Comparison of ENCODE assay signal across 13 cellular contexts in genomic region chr19:12482505-12482886, GRCh38. TPM values are rescaled to one million over a fixed set of nuclear protein-coding genes. Genes with fewer than 3 reads are reported as not detected.
A peak's percentile ranks its signal among the peaks of the same experiment; 100 is the strongest.
DNase-seq lines count a peak whose midpoint lies in the region; ATAC-seq and TF ChIP-seq lines count a peak whose summit lies in the region.
"Had no signal": no experiment of that assay in that cellular context is flagged by ENCODE, and none has a peak within 500 bp of the region (broad histone marks: within the 10 kb centered on the region; RNA-seq: fewer than 3 reads in every experiment).

No MANE protein-coding gene starts in this region.

- H3K27ac ChIP-seq in MM.1S (ENCODE audit: low read length) = peak overlapping the region; percentile 98

- H3K79me2 ChIP-seq in MM.1S (ENCODE audit: low read length) = peaks cover 63% of the 10 kb centered on the region

- peak overlapping the region; percentile 79 for H3K9ac ChIP-seq in MM.1S (ENCODE audit: low read length)

- TF ChIP-seq CTCF in MM.1S (IDR thresholded peaks at IDR 0.05; ENCODE audit: low read length) = 0 out of 2 replicates have a peak, but pooled peaks have one; percentile 6

- H3K4me2 ChIP-seq in MM.1S (ENCODE audit: low read depth, low read length) = peak overlapping the region; percentile 84

- H3K27me3 ChIP-seq in MM.1S (replicated peaks; ENCODE audit: insufficient read depth, low read length) = no peaks in the 10 kb centered on the region

- peaks cover 51% of the 10 kb centered on the region for H3F3A ChIP-seq in MM.1S (ENCODE audit: insufficient read depth, low read length)

- no peak overlapping the region for H3K27ac Mint-ChIP-seq in activated naive CD4-positive, alpha-beta T cell treated with anti-CD3 and anti-CD28 coated beads, Interleukin-2, amount 10 ng/mL, durations not matched to agents 7 days and 5 days
- H3K27ac Mint-ChIP-seq in activated naive CD4-positive, alpha-beta T cell treated with anti-CD3 and anti-CD28 coated beads, Interleukin-2, amount 50 U/mL, for 72 hours = peak overlapping the region in 1 of 2 donors; percentile 26
- H3K27ac Mint-ChIP-seq in stimulated activated naive B cell treated with anti-CD40 and anti-IgM and Interleukin-4, amounts not matched to agents 10 μg/mL and 1 μg/mL and 100 μg/mL, for 72 hours = peak overlapping the region; percentile 75
- H3K27ac Mint-ChIP-seq: dendritic cell treated with granulocyte-macrophage colony-stimulating factor and Interleukin-4, amounts not matched to agents 40 ng/mL and 50 ng/mL, for 4 days had no signal

- no peaks in the 10 kb centered on the region for H3K9me2 ChIP-seq in MM.1S (replicated peaks; ENCODE audit: insufficient read depth, low read length)

- H3K27me3 Mint-ChIP-seq in activated naive CD4-positive, alpha-beta T cell treated with anti-CD3 and anti-CD28 coated beads, Interleukin-2, amount 10 ng/mL, durations not matched to agents 7 days and 5 days = peaks cover 4% of the 10 kb centered on the region
- no peaks in the 10 kb centered on the region for H3K27me3 Mint-ChIP-seq in stimulated activated naive B cell treated with anti-CD40 and anti-IgM and Interleukin-4, amounts not matched to agents 10 μg/mL and 1 μg/mL and 100 μg/mL, for 72 hours

- peak overlapping the region; percentile 37 for H3K4me3 Mint-ChIP-seq in activated naive CD4-positive, alpha-beta T cell treated with anti-CD3 and anti-CD28 coated beads, Interleukin-2, amount 10 ng/mL, durations not matched to agents 7 days and 5 days
- H3K4me3 Mint-ChIP-seq in stimulated activated naive B cell treated with anti-CD40 and anti-IgM and Interleukin-4, amounts not matched to agents 10 μg/mL and 1 μg/mL and 100 μg/mL, for 72 hours = peak overlapping the region; percentile 35 to 62
- H3K4me3 Mint-ChIP-seq: dendritic cell treated with granulocyte-macrophage colony-stimulating factor and Interleukin-4, amounts not matched to agents 40 ng/mL and 50 ng/mL, for 4 days had no signal

- H2AFZ ChIP-seq in MM.1S (ENCODE audit: low read length) = no peak overlapping the region

- no peak for ATAC-seq in activated naive CD4-positive, alpha-beta T cell treated with anti-CD3 and anti-CD28 coated beads, Interleukin-2, amount 50 U/mL, for 72 hours
- ATAC-seq in stimulated activated naive B cell treated with anti-CD40 and anti-IgM and Interleukin-4, amounts not matched to agents 10 μg/mL and 1 μg/mL and 100 μg/mL, for 72 hours (replicated peaks) = peak; percentile 29 to 31

- peaks cover 51% of the 10 kb centered on the region for H3K4me1 ChIP-seq in MM.1S (ENCODE audit: low read length)

- CTCF ChIA-PET in activated naive CD4-positive, alpha-beta T cell treated with anti-CD3 and anti-CD28 coated beads, Interleukin-2, amount 10 ng/mL, durations not matched to agents 7 days and 5 days (lab: Charles Lee) = interaction anchor here (0.7 kb wide), 1 partner anchor 1381 kb away, joined by 4 read pairs; no protein-coding TSS in a partner anchor

- no peak for DNase-seq in activated naive CD4-positive, alpha-beta T cell treated with anti-CD3 and anti-CD28 coated beads, Interleukin-2, amount 10 ng/mL, durations not matched to agents 7 days and 5 days
- DNase-seq in activated naive CD4-positive, alpha-beta T cell treated with anti-CD3 and anti-CD28 coated beads, Interleukin-2, amount 50 U/mL, for 72 hours (ENCODE audit: low spot score in 2 of 2) = no peak
- peak; percentile 92 for DNase-seq in MM.1S
- peak; percentile 4 for DNase-seq in dermis blood vessel endothelial cell
- DNase-seq in stimulated activated naive B cell treated with anti-CD40 and anti-IgM and Interleukin-4, amounts not matched to agents 10 μg/mL and 1 μg/mL and 100 μg/mL, for 72 hours = no peak
- DNase-seq in GOT3 (lab: John Stamatoyannopoulos, UW) = no peak
- DNase-seq in HCEC 1CT = no peak
- DNase-seq in stimulated activated CD8-positive, alpha-beta memory T cell treated with anti-CD3 and anti-CD28 coated beads, Interleukin-4, amount 100 ng/mL, for 48 hours = no peak
- DNase-seq: amniotic stem cell; NCI-H2171 treated with DMSO at 0.1 percent for 48 hours; posterior cingulate gyrus; stimulated activated CD4-positive, alpha-beta T cell treated with anti-CD3 and anti-CD28 coated beads, Interleukin-15, amount 100 ng/mL, for 24 hours had no signal

- peaks cover 11% of the 10 kb centered on the region for H3K9me3 Mint-ChIP-seq in activated naive CD4-positive, alpha-beta T cell treated with anti-CD3 and anti-CD28 coated beads, Interleukin-2, amount 10 ng/mL, durations not matched to agents 7 days and 5 days
- H3K9me3 Mint-ChIP-seq in activated naive CD4-positive, alpha-beta T cell treated with anti-CD3 and anti-CD28 coated beads, Interleukin-2, amount 50 U/mL, for 72 hours = no peaks in the 10 kb centered on the region
- H3K9me3 Mint-ChIP-seq in stimulated activated naive B cell treated with anti-CD40 and anti-IgM and Interleukin-4, amounts not matched to agents 10 μg/mL and 1 μg/mL and 100 μg/mL, for 72 hours = no peaks in the 10 kb centered on the region

- H3K9me3 ChIP-seq in MM.1S (replicated peaks; ENCODE audit: insufficient read depth, low read length) = no peaks in the 10 kb centered on the region

- peak overlapping the region; percentile 50 for H3K4me3 ChIP-seq in MM.1S (ENCODE audit: low read length)

- peaks cover 41% of the 10 kb centered on the region for H3K4me1 Mint-ChIP-seq in activated naive CD4-positive, alpha-beta T cell treated with anti-CD3 and anti-CD28 coated beads, Interleukin-2, amount 10 ng/mL, durations not matched to agents 7 days and 5 days
- peaks cover 27 to 51% of the 10 kb centered on the region in 2 donors for H3K4me1 Mint-ChIP-seq in stimulated activated naive B cell treated with anti-CD40 and anti-IgM and Interleukin-4, amounts not matched to agents 10 μg/mL and 1 μg/mL and 100 μg/mL, for 72 hours

- H4K20me1 ChIP-seq in MM.1S (ENCODE audit: insufficient read depth, low read length) = no peaks in the 10 kb centered on the region

- H3K36me3 Mint-ChIP-seq in activated naive CD4-positive, alpha-beta T cell treated with anti-CD3 and anti-CD28 coated beads, Interleukin-2, amount 10 ng/mL, durations not matched to agents 7 days and 5 days = peaks cover 12% of the 10 kb centered on the region
- H3K36me3 Mint-ChIP-seq in activated naive CD4-positive, alpha-beta T cell treated with anti-CD3 and anti-CD28 coated beads, Interleukin-2, amount 50 U/mL, for 72 hours = peaks cover 0 to 5% of the 10 kb centered on the region in 2 donors
- peaks cover 0 to 3% of the 10 kb centered on the region in 2 donors for H3K36me3 Mint-ChIP-seq in stimulated activated naive B cell treated with anti-CD40 and anti-IgM and Interleukin-4, amounts not matched to agents 10 μg/mL and 1 μg/mL and 100 μg/mL, for 72 hours

- H3K36me3 ChIP-seq in MM.1S (replicated peaks; ENCODE audit: insufficient read depth, low read length) = no peaks in the 10 kb centered on the region; the same call in 1 of the 2 replicates

RNA-seq across cellular contexts. Expression of gene ZNF709, which starts 2.1 kb away (rescaled TPM):
- 1 to 10 TPM; 1.6 to 3.5 TPM for total RNA-seq in activated naive CD4-positive, alpha-beta T cell treated with anti-CD3 and anti-CD28 coated beads, Interleukin-2, amount 50 U/mL, for 72 hours
- 3.5 and 5.8 TPM in 2 replicates for total RNA-seq in dermis blood vessel endothelial cell

RNA-seq across cellular contexts. Expression of gene ZNF443, which starts 41.7 kb away (rescaled TPM):
- total RNA-seq in activated naive CD4-positive, alpha-beta T cell treated with anti-CD3 and anti-CD28 coated beads, Interleukin-2, amount 50 U/mL, for 72 hours = 10 to 100 TPM in 1 of 2 donors, 1 to 10 TPM in 1; 3.6 to 11.6 TPM
- 6.2 and 9.5 TPM in 2 replicates for total RNA-seq in dermis blood vessel endothelial cell

Comparison
In these comparisons a context has a peak if more than half of its experiments do, and no peak if none do; other contexts are left out.
1. DNase-seq: peak in MM.1S (single experiment) and dermis blood vessel endothelial cell (single experiment); none in activated naive CD4-positive, alpha-beta T cell treated with anti-CD3 and anti-CD28 coated beads, Interleukin-2, amount 10 ng/mL, durations not matched to agents 7 days and 5 days (single experiment), activated naive CD4-positive, alpha-beta T cell treated with anti-CD3 and anti-CD28 coated beads, Interleukin-2, amount 50 U/mL, for 72 hours (0 of 2), stimulated activated naive B cell treated with anti-CD40 and anti-IgM and Interleukin-4, amounts not matched to agents 10 μg/mL and 1 μg/mL and 100 μg/mL, for 72 hours (single experiment), GOT3 (single experiment), HCEC 1CT (single experiment) and stimulated activated CD8-positive, alpha-beta memory T cell treated with anti-CD3 and anti-CD28 coated beads, Interleukin-4, amount 100 ng/mL, for 48 hours (single experiment).
2. ATAC-seq: peak in stimulated activated naive B cell treated with anti-CD40 and anti-IgM and Interleukin-4, amounts not matched to agents 10 μg/mL and 1 μg/mL and 100 μg/mL, for 72 hours (2 of 2); none in activated naive CD4-positive, alpha-beta T cell treated with anti-CD3 and anti-CD28 coated beads, Interleukin-2, amount 50 U/mL, for 72 hours (0 of 2).